Comparison of ENCODE assay signal across 18 cellular contexts in the genomic region with DNA sequence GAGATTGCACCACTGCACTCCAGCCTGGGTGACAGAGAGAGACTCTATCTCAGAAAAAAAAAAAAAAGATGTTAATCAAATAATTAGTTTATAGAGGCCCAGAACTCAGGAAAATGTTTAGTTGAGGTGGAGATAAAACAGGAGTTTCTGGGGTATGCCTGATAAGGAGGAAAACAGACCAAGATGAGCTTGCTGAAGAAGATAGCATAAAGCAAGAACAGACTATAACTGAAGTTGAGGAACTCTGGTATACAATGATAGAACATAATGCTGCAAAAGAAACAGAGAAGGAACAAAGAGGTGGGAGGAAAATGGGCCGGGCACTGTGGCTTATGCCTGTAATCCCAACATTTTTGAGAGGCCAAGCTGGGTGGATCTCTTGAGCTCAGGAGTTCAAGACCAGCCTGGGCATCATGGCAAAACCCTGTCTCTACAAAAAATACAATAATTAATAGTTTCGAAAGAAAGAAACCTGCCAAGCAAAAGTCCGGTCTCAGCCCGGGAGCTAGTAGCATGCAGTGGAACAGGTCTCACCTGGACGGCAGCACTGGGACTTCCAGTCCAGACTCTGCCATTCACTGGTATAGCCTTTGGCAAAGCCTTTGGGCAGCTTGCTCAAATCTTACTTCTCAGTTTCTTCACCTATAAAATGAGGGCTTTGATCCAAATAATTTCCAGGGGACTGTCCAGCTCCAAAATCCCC.
"Had no signal": no experiment of that assay in that cellular context is flagged by ENCODE, and none has a peak within 500 bp of the region (broad histone marks: within the 10 kb centered on the region; RNA-seq: fewer than 3 reads in every experiment).

No MANE protein-coding gene starts in this region.

- H3K27ac Mint-ChIP-seq: activated naive CD8-positive, alpha-beta T cell treated with anti-CD3 and anti-CD28 coated beads, Interleukin-2, amount 10 ng/mL, durations not matched to agents 7 days and 5 days; activated T-cell treated with anti-CD3 and anti-CD28 coated beads, Interleukin-2, amount 50 U/mL, for 72 hours; nephron progenitor cell; type B pancreatic cell had no signal

- H3K27me3 ChIP-seq: right lobe of liver had no signal

- H3K4me1 ChIP-seq: prostate gland, right lobe of liver had no signal

- H3K9me3 Mint-ChIP-seq: activated naive CD8-positive, alpha-beta T cell treated with anti-CD3 and anti-CD28 coated beads, Interleukin-2, amount 10 ng/mL, durations not matched to agents 7 days and 5 days; activated T-cell treated with anti-CD3 and anti-CD28 coated beads, Interleukin-2, amount 50 U/mL, for 72 hours; nephron progenitor cell; type B pancreatic cell had no signal

- H3K27ac ChIP-seq: prostate gland, right lobe of liver had no signal

- H3K4me1 Mint-ChIP-seq: nephron progenitor cell had no signal

- DNase-seq: activated CD4-positive, alpha-beta T cell treated with anti-CD3 and anti-CD28 coated beads, Interleukin-2, amount 50 U/mL, for 4 hours; activated CD4-positive, CD25-positive, alpha-beta regulatory T cell treated with anti-CD3 and anti-CD28 coated beads, Interleukin-2, amount 50 U/mL, for 72 hours; activated naive CD8-positive, alpha-beta T cell treated with anti-CD3 and anti-CD28 coated beads, Interleukin-2, amount 10 ng/mL, durations not matched to agents 7 days and 5 days; activated T-cell treated with anti-CD3 and anti-CD28 coated beads, Interleukin-2, amount 50 U/mL, for 72 hours; anterior cingulate cortex; foreskin melanocyte; islet precursor cell; nephron progenitor cell; stimulated activated CD4-positive, alpha-beta T cell treated with anti-CD3 and anti-CD28 coated beads, Interleukin-1b, Interleukin-23, amount 100 ng/mL, for 48 hours; stimulated activated naive CD4-positive, alpha-beta T cell treated with Interleukin-2 at 50 U/mL for 16 hours; T-helper 17 cell had no signal

- H3K36me3 ChIP-seq: prostate gland had no signal

- FAIRE-seq: bronchial epithelial cell, endothelial cell of umbilical vein, TTC549 had no signal

- ATAC-seq: activated T-cell treated with anti-CD3 and anti-CD28 coated beads, Interleukin-2, amount 50 U/mL, for 72 hours; left lobe of liver; right lobe of liver; T-helper 17 cell had no signal

- H3K4me3 Mint-ChIP-seq: activated naive CD8-positive, alpha-beta T cell treated with anti-CD3 and anti-CD28 coated beads, Interleukin-2, amount 10 ng/mL, durations not matched to agents 7 days and 5 days; activated T-cell treated with anti-CD3 and anti-CD28 coated beads, Interleukin-2, amount 50 U/mL, for 72 hours; nephron progenitor cell; T-helper 17 cell; type B pancreatic cell had no signal

- H3K4me3 ChIP-seq: prostate gland, right lobe of liver had no signal

- H3K27me3 Mint-ChIP-seq: activated naive CD8-positive, alpha-beta T cell treated with anti-CD3 and anti-CD28 coated beads, Interleukin-2, amount 10 ng/mL, durations not matched to agents 7 days and 5 days; T-helper 17 cell; type B pancreatic cell had no signal

- H3K9me3 ChIP-seq: prostate gland, right lobe of liver had no signal
